ENCODE assay signal across 9 cellular contexts in the genomic region with DNA sequence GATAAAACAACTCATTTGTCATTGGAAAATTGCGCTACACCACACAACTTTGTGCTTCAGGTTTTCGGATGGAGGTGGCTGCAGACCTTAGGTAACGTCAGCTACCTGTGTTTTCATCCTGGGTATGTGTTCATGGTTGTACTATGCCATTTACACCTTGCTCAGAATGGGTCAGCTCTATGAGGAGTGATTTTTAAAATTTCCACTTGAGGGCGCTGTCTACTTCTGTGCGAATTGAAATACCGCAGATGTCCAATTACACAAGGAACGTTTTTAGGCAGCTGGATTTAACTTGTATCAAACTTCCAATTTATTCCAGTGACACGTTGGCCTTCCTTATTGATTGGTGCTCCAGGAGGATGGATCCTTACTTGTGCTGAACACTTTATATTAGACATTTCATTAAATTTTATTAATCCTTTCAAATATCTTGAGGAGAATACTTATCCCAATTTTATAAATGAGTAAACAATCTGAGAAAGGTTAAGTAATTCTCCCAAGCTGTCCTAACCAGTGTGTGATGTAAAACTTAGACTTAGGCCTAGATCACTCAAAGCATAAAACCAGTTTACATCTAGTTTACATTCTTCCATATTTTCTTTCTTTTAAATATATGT. TPM values are rescaled to one million over a fixed set of nuclear protein-coding genes. Genes with fewer than 3 reads are reported as not detected.
DNase-seq lines count a peak whose midpoint lies in the region; ATAC-seq, FAIRE-seq and TF ChIP-seq lines count a peak whose summit lies in the region.
"Had no signal": no experiment of that assay in that cellular context is flagged by ENCODE, and none has a peak within 500 bp of the region (broad histone marks: within the 10 kb centered on the region; RNA-seq: fewer than 3 reads in every experiment).

No MANE protein-coding gene starts in this region.

- no peak overlapping the region for H3K4ac ChIP-seq in IMR-90 (ENCODE audit: low read depth, low read length)

- no peak overlapping the region for H3K4me2 ChIP-seq in IMR-90 (ENCODE audit: low read depth, low read length)

- no peak overlapping the region for H3K14ac ChIP-seq in IMR-90 (replicated peaks; ENCODE audit: low read depth, low read length)

- no peak overlapping the region for H2BK15ac ChIP-seq in IMR-90 (ENCODE audit: low read depth, low read length)

- in situ Hi-C loops in IMR-90 (cut with MboI; ENCODE audit: low sequenced_read_pairs): no loop called here

- intact Hi-C loops in IMR-90 (cut with micrococcal nuclease): loop anchor here (10.0 kb wide), 2 partner anchors 55 to 965 kb away; no protein-coding TSS in a partner anchor

- dilution Hi-C loops in IMR-90 (cut with HindIII; ENCODE audit: low sequenced_read_pairs, unreplicated experiment): no loop called here

- H3K56ac ChIP-seq in IMR-90 (ENCODE audit: extremely low read depth, insufficient read depth, low read length): no peak overlapping the region

- H4K8ac ChIP-seq in IMR-90 (ENCODE audit: low read depth in 2 of 2, low read length in 2 of 2): no peak overlapping the region

- ATAC-seq in GM21447 (IDR thresholded peaks at IDR 0.05; ENCODE audit: unreplicated experiment) (peak; percentile 75), IMR-90 (ENCODE audit: low read depth) (peak; percentile 49; the same call in 1 of the 2 replicates), foreskin keratinocyte (peak; percentile 81)

- no peak overlapping the region for H4K91ac ChIP-seq in IMR-90 (ENCODE audit: insufficient read depth, low read depth, low read length)

- H3K79me1 ChIP-seq in IMR-90 (ENCODE audit: low read depth in 1 of 2, low read length in 2 of 2): no peaks in the 10 kb centered on the region

- POLR2A ChIA-PET in IMR-90 (lab: Charles Lee; ENCODE audit: unreplicated experiment): no interaction called here

- H2BK120ac ChIP-seq in IMR-90 (ENCODE audit: low read depth, low read length): no peak overlapping the region

- no peak for TF ChIP-seq POLR2A in IMR-90 (IDR thresholded peaks at IDR 0.05; ENCODE audit: low read depth, low read length)

- H3K9ac ChIP-seq in IMR-90 (ENCODE audit: low read depth, low read length): no peak overlapping the region

- no peak overlapping the region for H3K27ac ChIP-seq in IMR-90 (ENCODE audit: insufficient read depth, low read length)
- no peak overlapping the region for H3K27ac ChIP-seq in foreskin keratinocyte
- H3K27ac ChIP-seq in small intestine (ENCODE audit: low read depth in 1 of 2, low read length in 1 of 2): no peak overlapping the region

- H3K9me3 ChIP-seq in IMR-90 (ENCODE audit: control insufficient read depth, insufficient read depth, low read length) (no peaks in the 10 kb centered on the region), small intestine (ENCODE audit: control insufficient read depth, low read depth) (no peaks in the 10 kb centered on the region)

- WGBS in IMR-90 (ENCODE audit: extremely low coverage in 2 of 2, insufficient read length in 1 of 2), 2 experiments: 0% methylated on average over 1 of the region's 8 CpGs; no CpG with 5 or more reads in 1 of the 2 experiments
- WGBS in small intestine, 3 donors: 3% methylated on average over 8 of the region's 8 CpGs

- no peak overlapping the region for H2AK5ac ChIP-seq in IMR-90 (ENCODE audit: low read depth, low read length)

- no peak overlapping the region for H3K23ac ChIP-seq in IMR-90 (ENCODE audit: low read depth, low read length)

- H3K9me1 ChIP-seq in IMR-90 (ENCODE audit: insufficient read depth, low read length): no peaks in the 10 kb centered on the region

- no peak overlapping the region for H2AFZ ChIP-seq in IMR-90 (replicated peaks; ENCODE audit: low read length, poor library complexity)

- no TSS peak for BruUV-seq in IMR-90 (replicated peaks; lab: Mats Ljungman, UMichigan)

- no peak overlapping the region for H2AK9ac ChIP-seq in IMR-90 (replicated peaks; ENCODE audit: low read depth, low read length, poor library complexity)

- H2BK5ac ChIP-seq in IMR-90 (ENCODE audit: low read depth, low read length, poor library complexity, severe bottlenecking): no peak overlapping the region

- TF ChIP-seq RAD21 in IMR-90 (IDR thresholded peaks at IDR 0.05; ENCODE audit: low read length): peak; percentile 70

- no peak overlapping the region for H4K5ac ChIP-seq in IMR-90 (ENCODE audit: low read depth, low read length)

- DNase-seq in ELR (ENCODE audit: low read depth) (peak; percentile 63), IMR-90 (peak; percentile 13), RKO (ENCODE audit: low spot score) (peak; percentile 58), foreskin keratinocyte (peak in 1 of 2 donors; percentile 51), small intestine (peak; percentile 27), GM19240 (ENCODE audit: insufficient read length, low spot score) (no peak)
- DNase-seq in activated CD4-positive, CD25-positive, alpha-beta regulatory T cell (lab: John Stamatoyannopoulos, UW): no peak
- DNase-seq: right cardiac atrium had no signal

- CTCF ChIA-PET in IMR-90 (lab: Yijun Ruan, JAX): interaction anchor here (0.5 to 1.2 kb wide), 6 partner anchors 10 to 868 kb away, joined by 3 to 4 read pairs (median 3); no protein-coding TSS in a partner anchor

- H2BK20ac ChIP-seq in IMR-90 (ENCODE audit: low read depth, low read length): no peak overlapping the region

- H3K4me1 ChIP-seq in IMR-90 (ENCODE audit: control insufficient read depth, insufficient read depth, low read length): no peaks in the 10 kb centered on the region
- H3K4me1 ChIP-seq in foreskin keratinocyte: no peaks in the 10 kb centered on the region
- H3K4me1 ChIP-seq in small intestine (ENCODE audit: control insufficient read depth in 2 of 2, insufficient read depth in 1 of 2, low read depth in 1 of 2, low read length in 1 of 2): no peaks in the 10 kb centered on the region

- FAIRE-seq in small intestine (lab: Jason Lieb, UNC): peak; percentile 19

- H3K36me3 ChIP-seq in IMR-90 (ENCODE audit: control insufficient read depth, insufficient read depth, low read length) (no peaks in the 10 kb centered on the region), small intestine (ENCODE audit: control insufficient read depth in 2 of 2, insufficient read depth in 2 of 2, low read length in 2 of 2) (no peaks in the 10 kb centered on the region)

- TF ChIP-seq CTCF in IMR-90 (conservative IDR thresholded peaks at IDR 0.05; ENCODE audit: low read depth, low read length) (peak; percentile 63), foreskin keratinocyte (conservative IDR thresholded peaks at IDR 0.05) (peak; percentile 83)

- H3K27me3 ChIP-seq in IMR-90 (ENCODE audit: control insufficient read depth, insufficient read depth, low read length): no peaks in the 10 kb centered on the region
- H3K27me3 ChIP-seq in foreskin keratinocyte: no peaks in the 10 kb centered on the region
- no peaks in the 10 kb centered on the region for H3K27me3 ChIP-seq in small intestine (ENCODE audit: control insufficient read depth in 2 of 2, insufficient read depth in 2 of 2, low read length in 2 of 2)

- H4K20me1 ChIP-seq in IMR-90 (ENCODE audit: insufficient read depth, low read length): no peaks in the 10 kb centered on the region

- H3K18ac ChIP-seq in IMR-90 (ENCODE audit: low read depth, low read length): no peak overlapping the region

- H3K4me3 ChIP-seq in IMR-90 (ENCODE audit: insufficient read depth, low read depth, low read length): no peak overlapping the region
- H3K4me3 ChIP-seq in small intestine (ENCODE audit: low read depth in 1 of 2, low read length in 2 of 2): no peak overlapping the region

TF ChIP-seq in IMR-90, 13 proteins besides CTCF, POLR2A, EP300 and RAD21:
- no peak for TF ChIP-seq MAFK (IDR thresholded peaks at IDR 0.05; ENCODE audit: low read depth, low read length)
- peak; percentile 51 for TF ChIP-seq SMC3 (IDR thresholded peaks at IDR 0.05; ENCODE audit: low read depth, low read length)
- TF ChIP-seq, protein P1, sequence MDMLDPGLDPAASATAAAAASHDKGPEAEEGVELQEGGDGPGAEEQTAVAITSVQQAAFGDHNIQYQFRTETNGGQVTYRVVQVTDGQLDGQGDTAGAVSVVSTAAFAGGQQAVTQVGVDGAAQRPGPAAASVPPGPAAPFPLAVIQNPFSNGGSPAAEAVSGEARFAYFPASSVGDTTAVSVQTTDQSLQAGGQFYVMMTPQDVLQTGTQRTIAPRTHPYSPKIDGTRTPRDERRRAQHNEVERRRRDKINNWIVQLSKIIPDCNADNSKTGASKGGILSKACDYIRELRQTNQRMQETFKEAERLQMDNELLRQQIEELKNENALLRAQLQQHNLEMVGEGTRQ (IDR thresholded peaks at IDR 0.05; ENCODE audit: low read depth, low read length): no peak

RNA-seq across cellular contexts. Expression of a gene that starts 23.4 kb away (rescaled TPM):
- under 0.01 TPM in 2 replicates for total RNA-seq in IMR-90 (2012; rRNA removed)
- 0.02 TPM in 1 of 2 replicates, not detected in the other for polyA plus RNA-seq in IMR-90 (2012; rRNA removed)
- 0.01 TPM in 1 of 2 replicates, not detected in the other for polyA plus RNA-seq in IMR-90 (2012; cell fraction: cytosol; rRNA removed)
- polyA plus RNA-seq in IMR-90 (2012; cell fraction: nucleus; rRNA removed; ENCODE audit: low replicate concordance): 0.03 and 0.14 TPM in 2 replicates
- 0.58 and 0.78 TPM in 2 replicates for total RNA-seq in foreskin keratinocyte
- polyA plus RNA-seq in foreskin keratinocyte: 0.35 and 0.38 TPM in 2 replicates
- polyA plus RNA-seq in small intestine: under 1 TPM in 2 of 3 donors, not detected in 1; under 0.01 to 0.12 TPM

Comparison
In these comparisons a context has a peak if more than half of its experiments do, and no peak if none do; other contexts are left out.
1. DNase-seq: peak in ELR (single experiment), IMR-90 (single experiment), RKO (single experiment) and small intestine (single experiment); none in GM19240 (single experiment) and activated CD4-positive, CD25-positive, alpha-beta regulatory T cell (0 of 4).
2. Peak in every context shown above with its lines, with median percentiles within 50 percentile points of each other: ATAC-seq.